Comparison of ENCODE assay signal across 22 cellular contexts in the genomic region with DNA sequence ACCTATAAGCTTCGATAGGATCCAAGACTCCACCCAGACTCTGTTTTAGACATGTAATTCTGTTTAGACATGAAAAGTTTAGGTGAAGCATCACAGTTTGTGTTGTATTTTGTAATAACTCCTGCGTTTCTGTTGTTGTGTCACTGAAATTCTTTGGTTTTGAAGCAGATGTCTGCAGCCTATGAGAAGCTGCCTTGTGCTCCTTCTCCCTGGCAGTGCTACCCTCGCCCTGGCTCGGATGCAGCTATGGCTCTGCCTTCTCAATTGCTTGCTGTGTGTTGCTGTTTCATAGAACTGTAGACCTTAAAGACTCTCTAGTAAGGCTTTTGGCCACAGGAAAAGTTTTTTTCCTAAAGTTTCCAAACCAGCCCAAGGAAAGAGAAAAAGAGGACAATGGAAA. TPM values are rescaled to one million over a fixed set of nuclear protein-coding genes. Genes with fewer than 3 reads are reported as not detected.
DNase-seq lines count a peak whose midpoint lies in the region; ATAC-seq and TF ChIP-seq lines count a peak whose summit lies in the region.
"Had no signal": no experiment of that assay in that cellular context is flagged by ENCODE, and none has a peak within 500 bp of the region (broad histone marks: within the 10 kb centered on the region; RNA-seq: fewer than 3 reads in every experiment).

No MANE protein-coding gene starts in this region.

- H3K27me3 ChIP-seq in heart left ventricle (no peaks in the 10 kb centered on the region), right atrium auricular region (no peaks in the 10 kb centered on the region), endodermal cell (ENCODE audit: control insufficient read depth, insufficient read depth, low read length, poor library complexity, severe bottlenecking) (no peaks in the 10 kb centered on the region)
- H3K27me3 ChIP-seq: SJCRH30 had no signal

- H3K27ac Mint-ChIP-seq in endodermal cell = no peak overlapping the region
- H3K27ac Mint-ChIP-seq: activated CD4-positive, alpha-beta memory T cell treated with anti-CD3 and anti-CD28 coated beads, Interleukin-2, amount 10 ng/mL, durations not matched to agents 7 days and 5 days; activated naive CD8-positive, alpha-beta T cell treated with anti-CD3 and anti-CD28 coated beads, Interleukin-2, amount 10 ng/mL, durations not matched to agents 7 days and 5 days; brain had no signal

- WGBS in heart left ventricle, 4 donors = 44 to 65% (median 54%) methylated on average over 4 of the region's 4 CpGs
- WGBS in endodermal cell (ENCODE audit: insufficient coverage in 1 of 2, insufficient read length in 1 of 2), 2 experiments = 80 to 90% methylated on average over 1 to 4 of the region's 4 CpGs

- no peaks in the 10 kb centered on the region for H3K27me3 Mint-ChIP-seq in endodermal cell (ENCODE audit: insufficient read depth)
- H3K27me3 Mint-ChIP-seq: brain had no signal

- H3K4me3 Mint-ChIP-seq in endodermal cell = no peak overlapping the region
- H3K4me3 Mint-ChIP-seq: activated CD4-positive, alpha-beta memory T cell treated with anti-CD3 and anti-CD28 coated beads, Interleukin-2, amount 10 ng/mL, durations not matched to agents 7 days and 5 days; activated naive CD8-positive, alpha-beta T cell treated with anti-CD3 and anti-CD28 coated beads, Interleukin-2, amount 10 ng/mL, durations not matched to agents 7 days and 5 days; brain had no signal

- peak in 3 of 4 donors; percentile 47 to 67 (median 51) for ATAC-seq in heart left ventricle
- no peak for ATAC-seq in GM21528 (IDR thresholded peaks at IDR 0.05; ENCODE audit: low FRiP score, unreplicated experiment)
- ATAC-seq: lower lobe of right lung, Panc1 had no signal

- H3K9me3 Mint-ChIP-seq in endodermal cell = no peaks in the 10 kb centered on the region
- H3K9me3 Mint-ChIP-seq: activated CD4-positive, alpha-beta memory T cell treated with anti-CD3 and anti-CD28 coated beads, Interleukin-2, amount 10 ng/mL, durations not matched to agents 7 days and 5 days; activated naive CD8-positive, alpha-beta T cell treated with anti-CD3 and anti-CD28 coated beads, Interleukin-2, amount 10 ng/mL, durations not matched to agents 7 days and 5 days; brain had no signal

- H3K36me3 ChIP-seq in heart left ventricle (no peaks in the 10 kb centered on the region), right atrium auricular region (no peaks in the 10 kb centered on the region), endodermal cell (ENCODE audit: control insufficient read depth, insufficient read depth, low read length) (no peaks in the 10 kb centered on the region)
- H3K36me3 ChIP-seq: lower lobe of right lung had no signal

- TF ChIP-seq CTCF in heart left ventricle (IDR thresholded peaks at IDR 0.05) (no peak), right atrium auricular region (IDR thresholded peaks at IDR 0.05) (no peak), endodermal cell (conservative IDR thresholded peaks at IDR 0.05) (no peak)

- DNase-seq in heart left ventricle (no peak), right atrium auricular region (ENCODE audit: low spot score) (no peak), medulla oblongata (ENCODE audit: extremely low spot score) (peak; percentile 91), NCI-H1092 treated with DMSO at 0.1 percent for 48 hours (lab: John Stamatoyannopoulos, UW) (no peak), endodermal cell (no peak)
- DNase-seq: activated CD4-positive, alpha-beta memory T cell treated with anti-CD3 and anti-CD28 coated beads, Interleukin-2, amount 10 ng/mL, durations not matched to agents 7 days and 5 days; activated effector memory CD4-positive, alpha-beta T cell treated with Interleukin-2 at 50 U/mL for 16 hours; activated naive CD8-positive, alpha-beta T cell treated with anti-CD3 and anti-CD28 coated beads, Interleukin-2, amount 10 ng/mL, durations not matched to agents 7 days and 5 days; activated T-cell treated with anti-CD3 and anti-CD28 coated beads for 4 hours; COR-L47; DMS79; KG1; lower lobe of right lung; NCI-H146; NCI-H526; SJCRH30 had no signal

- H3K4me3 ChIP-seq in heart left ventricle (no peak overlapping the region), right atrium auricular region (no peak overlapping the region), endodermal cell (ENCODE audit: low read length) (no peak overlapping the region)
- H3K4me3 ChIP-seq: lower lobe of right lung, SJCRH30, skin epidermis had no signal

- no peak for TF ChIP-seq POLR2A in heart left ventricle (IDR thresholded peaks at IDR 0.05)

- peaks cover 0 to 25% (median 3%) of the 10 kb centered on the region in 12 donors for H3K4me1 ChIP-seq in heart left ventricle
- no peaks in the 10 kb centered on the region for H3K4me1 ChIP-seq in right atrium auricular region
- no peaks in the 10 kb centered on the region for H3K4me1 ChIP-seq in endodermal cell (ENCODE audit: control insufficient read depth, insufficient read depth, low read length)
- H3K4me1 ChIP-seq: lower lobe of right lung, SJCRH30 had no signal

- no peaks in the 10 kb centered on the region for H3K36me3 Mint-ChIP-seq in endodermal cell (ENCODE audit: low read depth)
- H3K36me3 Mint-ChIP-seq: activated naive CD8-positive, alpha-beta T cell treated with anti-CD3 and anti-CD28 coated beads, Interleukin-2, amount 10 ng/mL, durations not matched to agents 7 days and 5 days; brain had no signal

- intact Hi-C loops in heart left ventricle (cut with DNase I) = no loop called here

- H3K27ac ChIP-seq in heart left ventricle = no peak overlapping the region
- no peak overlapping the region for H3K27ac ChIP-seq in right atrium auricular region
- peak overlapping the region; percentile 90 for H3K27ac ChIP-seq in cingulate gyrus (ENCODE audit: low read depth, low read length)
- peak overlapping the region; percentile 91 for H3K27ac ChIP-seq in temporal lobe (ENCODE audit: low read depth, low read length)
- no peak overlapping the region for H3K27ac ChIP-seq in endodermal cell (ENCODE audit: low read depth, low read length)
- H3K27ac ChIP-seq: lower lobe of right lung, SJCRH30, skin epidermis had no signal

- H3K9me3 ChIP-seq in heart left ventricle (no peaks in the 10 kb centered on the region), right atrium auricular region (no peaks in the 10 kb centered on the region), endodermal cell (ENCODE audit: control insufficient read depth, low read length) (no peaks in the 10 kb centered on the region)
- H3K9me3 ChIP-seq: lower lobe of right lung, SJCRH30 had no signal

- no peaks in the 10 kb centered on the region for H3K4me1 Mint-ChIP-seq in endodermal cell
- H3K4me1 Mint-ChIP-seq: activated CD4-positive, alpha-beta memory T cell treated with anti-CD3 and anti-CD28 coated beads, Interleukin-2, amount 10 ng/mL, durations not matched to agents 7 days and 5 days; activated naive CD8-positive, alpha-beta T cell treated with anti-CD3 and anti-CD28 coated beads, Interleukin-2, amount 10 ng/mL, durations not matched to agents 7 days and 5 days; brain had no signal

- H3K9ac ChIP-seq in endodermal cell (ENCODE audit: extremely low read depth, low read length, poor library complexity, severe bottlenecking) = no peak overlapping the region

RNA-seq across cellular contexts. Expression of gene ZNF638, which starts 40.2 kb away (rescaled TPM):
- total RNA-seq in heart left ventricle (100 to 1,000 TPM in 1 of 9 donors, 10 to 100 TPM in 8; 61.1 to 100 (median 84.1) TPM), right atrium auricular region (10 to 100 TPM; 73.9 to 77.9 TPM), temporal lobe (233 TPM), endodermal cell (100 to 1,000 TPM; 196 to 208 TPM)
- polyA plus RNA-seq in heart left ventricle = 100 to 1,000 TPM in 1 of 2 donors, 10 to 100 TPM in 1; 48.6 to 118 TPM
- 134 TPM for polyA plus RNA-seq in endodermal cell (2013, experiment 1 of 2)
- polyA plus RNA-seq in endodermal cell (2013, experiment 2 of 2) = 125 TPM

Comparison
In these comparisons a context has a peak if more than half of its experiments do, and no peak if none do; other contexts are left out.
1. H3K27ac ChIP-seq: peak in cingulate gyrus (single experiment) and temporal lobe (single experiment); none in heart left ventricle (0 of 12), right atrium auricular region (0 of 2) and endodermal cell (single experiment).